Comparison of ENCODE assay signal across 8 cellular contexts in the genomic region with DNA sequence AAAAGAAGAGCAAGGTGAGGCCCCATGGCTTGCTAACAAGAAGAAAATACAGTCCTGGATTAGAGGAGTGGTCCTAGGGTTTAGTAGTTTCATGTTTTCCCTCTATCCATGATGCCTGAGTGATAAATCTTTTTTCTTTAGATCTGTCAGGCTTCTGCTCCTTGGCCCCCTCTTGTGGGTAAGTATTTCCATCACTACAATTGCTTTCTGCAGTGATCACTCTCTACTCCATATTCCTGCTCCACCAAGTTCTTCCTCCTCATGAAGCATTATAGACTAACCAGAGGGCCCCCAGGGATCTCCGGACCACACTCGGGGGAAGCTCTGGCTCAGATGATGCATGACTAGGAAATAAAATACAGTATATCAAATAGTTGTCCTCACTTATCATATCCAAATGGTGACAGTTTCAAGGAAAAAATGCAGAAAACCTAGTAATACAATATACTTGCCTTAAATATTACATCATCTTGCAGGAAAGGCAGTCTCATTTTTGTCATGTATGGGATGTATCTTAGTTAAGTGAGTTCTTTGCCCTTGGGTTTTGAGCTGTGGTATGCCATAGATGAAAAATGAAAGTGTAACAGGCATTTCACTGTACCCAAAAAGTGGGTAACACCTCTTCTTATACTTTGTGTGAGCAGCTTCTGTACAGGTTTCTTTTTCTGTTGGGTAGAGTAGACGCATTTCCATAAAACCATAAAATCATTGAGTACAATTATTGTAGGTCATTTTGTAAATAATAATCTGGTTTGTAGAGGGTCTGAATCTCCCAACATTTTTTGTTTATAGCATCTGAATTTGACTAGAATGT.
DNase-seq lines count a peak whose midpoint lies in the region; ATAC-seq, FAIRE-seq and TF ChIP-seq lines count a peak whose summit lies in the region.

No MANE protein-coding gene starts in this region.

- H3K27me3 ChIP-seq in heart right ventricle = no peaks in the 10 kb centered on the region
- H3K27me3 ChIP-seq in right cardiac atrium (ENCODE audit: control insufficient read depth, insufficient read depth) = no peaks in the 10 kb centered on the region

- no peaks in the 10 kb centered on the region for H3K27me3 Mint-ChIP-seq in natural killer cell treated with Interleukin-12 subunit alpha and Interleukin-12 subunit beta and Interleukin-15 and Interleukin-18, amount 100 ng/mL, for 72 hours

- no peaks in the 10 kb centered on the region for H3K36me3 ChIP-seq in heart right ventricle

- H3K4me3 ChIP-seq in heart right ventricle (no peak overlapping the region), right cardiac atrium (ENCODE audit: low read length) (no peak overlapping the region)

- H3K36me3 Mint-ChIP-seq in natural killer cell treated with Interleukin-12 subunit alpha and Interleukin-12 subunit beta and Interleukin-15 and Interleukin-18, amount 100 ng/mL, for 72 hours = no peaks in the 10 kb centered on the region

- FAIRE-seq in RCC 7860 (lab: Jason Lieb, UNC) = no peak

- peak in 7 of 9 donors; percentile 28 to 54 (median 39) for TF ChIP-seq CTCF in heart right ventricle (IDR thresholded peaks at IDR 0.05)

- peaks cover 0 to 19% (median 0%) of the 10 kb centered on the region in 9 donors for H3K4me1 ChIP-seq in heart right ventricle
- no peaks in the 10 kb centered on the region for H3K4me1 ChIP-seq in right cardiac atrium (ENCODE audit: control insufficient read depth, insufficient read depth, low read length)

- H3K27ac Mint-ChIP-seq in natural killer cell treated with Interleukin-12 subunit alpha and Interleukin-12 subunit beta and Interleukin-15 and Interleukin-18, amount 100 ng/mL, for 72 hours = no peak overlapping the region

- no peaks in the 10 kb centered on the region for H3K4me1 Mint-ChIP-seq in natural killer cell treated with Interleukin-12 subunit alpha and Interleukin-12 subunit beta and Interleukin-15 and Interleukin-18, amount 100 ng/mL, for 72 hours (ENCODE audit: low read depth in 2 of 2)

- no peaks in the 10 kb centered on the region for H3K9me3 ChIP-seq in heart right ventricle
- H3K9me3 ChIP-seq in right cardiac atrium (ENCODE audit: control insufficient read depth, low read length) = no peaks in the 10 kb centered on the region

- H3K4me3 Mint-ChIP-seq in natural killer cell treated with Interleukin-12 subunit alpha and Interleukin-12 subunit beta and Interleukin-15 and Interleukin-18, amount 100 ng/mL, for 72 hours = no peak overlapping the region

- no peaks in the 10 kb centered on the region for H3K9me3 Mint-ChIP-seq in natural killer cell treated with Interleukin-12 subunit alpha and Interleukin-12 subunit beta and Interleukin-15 and Interleukin-18, amount 100 ng/mL, for 72 hours

- peak in 2 of 8 donors; percentile 31 to 33 for ATAC-seq in heart right ventricle
- no peak for ATAC-seq in right cardiac atrium
- no peak for ATAC-seq in natural killer cell treated with Interleukin-12 subunit alpha and Interleukin-12 subunit beta and Interleukin-15 and Interleukin-18, amount 100 ng/mL, for 72 hours
- ATAC-seq in HG03045 (IDR thresholded peaks at IDR 0.05; ENCODE audit: unreplicated experiment) = no peak

- intact Hi-C loops in heart right ventricle (cut with DNase I) = loop anchor here in 1 of 10 donors (5.0 kb wide), 1 partner anchor 78 kb away; no protein-coding TSS in a partner anchor
- intact Hi-C loops in right cardiac atrium (cut with DNase I) = no loop called here

- DNase-seq in heart right ventricle (no peak), right cardiac atrium (no peak), RKO (ENCODE audit: low spot score) (peak; percentile 46), foreskin melanocyte (peak; percentile 19), RCC 7860 (ENCODE audit: low spot score) (no peak)
- no peak for DNase-seq in activated naive CD4-positive, alpha-beta T cell treated with anti-CD3 and anti-CD28 coated beads, Interleukin-2, amount 50 U/mL, for 16 hours
- DNase-seq in natural killer cell treated with Interleukin-12 subunit alpha and Interleukin-12 subunit beta and Interleukin-15 and Interleukin-18, amount 100 ng/mL, for 72 hours (ENCODE audit: low spot score) = no peak

- WGBS in heart right ventricle, 2 donors = 67 to 71% methylated on average over 3 of the region's 3 CpGs
- 70% methylated on average over 3 of the region's 3 CpGs for WGBS in right cardiac atrium

- H3K27ac ChIP-seq in heart right ventricle (peak overlapping the region in 4 of 10 donors; percentile 21 to 65 (median 56)), right cardiac atrium (ENCODE audit: low read length) (no peak overlapping the region)

Comparison
In these comparisons a context has a peak if more than half of its experiments do, and no peak if none do; other contexts are left out.
1. DNase-seq: peak in RKO (single experiment) and foreskin melanocyte (single experiment); none in heart right ventricle (0 of 2), right cardiac atrium (0 of 3), RCC 7860 (single experiment), activated naive CD4-positive, alpha-beta T cell treated with anti-CD3 and anti-CD28 coated beads, Interleukin-2, amount 50 U/mL, for 16 hours (single experiment) and natural killer cell treated with Interleukin-12 subunit alpha and Interleukin-12 subunit beta and Interleukin-15 and Interleukin-18, amount 100 ng/mL, for 72 hours (single experiment).